Comparison of ENCODE assay signal across 8 cellular contexts in genomic region chr12:4276524-4277204, GRCh38.
DNase-seq lines count a peak whose midpoint lies in the region; TF ChIP-seq lines count a peak whose summit lies in the region.

No MANE protein-coding gene starts in this region.

- H3K9me3 ChIP-seq in neutrophil, result no peaks in the 10 kb centered on the region

- H3K36me3 ChIP-seq in neutrophil, result peaks cover 19% of the 10 kb centered on the region

- peak; percentile 87 for DNase-seq in activated gamma-delta T cell treated with Interleukin-2 at 50 U/mL for 16 hours
- no peak for DNase-seq in activated gamma-delta T cell (lab: John Stamatoyannopoulos, UW)
- peak; percentile 62 to 63 for DNase-seq in Kasumi-1 (lab: John Stamatoyannopoulos, UW)
- peak; percentile 27 for DNase-seq in SHP77 treated with DMSO at 0.1 percent for 48 hours (lab: John Stamatoyannopoulos, UW)
- peak; percentile 93 for DNase-seq in activated effector memory CD4-positive, alpha-beta T cell treated with anti-CD3 and anti-CD28 coated beads, Interleukin-2, amount 50 U/mL, for 16 hours
- DNase-seq in foreskin fibroblast, result peak; percentile 72 to 95
- DNase-seq in superior temporal gyrus (ENCODE audit: extremely low spot score), result peak; percentile 92

- H3K27me3 ChIP-seq in neutrophil, result no peaks in the 10 kb centered on the region

- H3K4me3 ChIP-seq in foreskin fibroblast (ENCODE audit: low read depth in 1 of 2, low read length in 2 of 2) (no peak overlapping the region), neutrophil (ENCODE audit: low read depth in 1 of 2, low read length in 1 of 2) (no peak overlapping the region)

- peaks cover 53 to 60% of the 10 kb centered on the region in 2 experiments for H3K4me1 ChIP-seq in neutrophil (ENCODE audit: control insufficient read depth in 1 of 2, insufficient read depth in 1 of 2, low read depth in 1 of 2, low read length in 1 of 2)

- TF ChIP-seq CTCF in foreskin fibroblast (IDR thresholded peaks at IDR 0.05; ENCODE audit: low read depth, low read length) (peak; percentile 86), neutrophil (IDR thresholded peaks at IDR 0.05) (peak; percentile 92)

- peak overlapping the region; percentile 29 for H3K27ac ChIP-seq in neutrophil
